In genomic region chr14:68970736-68971135, GRCh38 we compare ENCODE assay signal across 13 cellular contexts. TPM values are rescaled to one million over a fixed set of nuclear protein-coding genes. Genes with fewer than 3 reads are reported as not detected.
DNase-seq lines count a peak whose midpoint lies in the region; ATAC-seq and TF ChIP-seq lines count a peak whose summit lies in the region.
"Had no signal": no experiment of that assay in that cellular context is flagged by ENCODE, and none has a peak within 500 bp of the region (broad histone marks: within the 10 kb centered on the region; RNA-seq: fewer than 3 reads in every experiment).

No MANE protein-coding gene starts in this region.

- no peak overlapping the region for H3K23ac ChIP-seq in trophoblast cell (ENCODE audit: low read length)

- no peak overlapping the region; a peak in 1 of 22 replicates for H3K27ac ChIP-seq in BLaER1 treated with 17β-estradiol and CSF1 and Interleukin-3, amounts not matched to agents 10 nM and 100 nM
- peak overlapping the region; percentile 24 for H3K27ac ChIP-seq in KOPT-K1 (ENCODE audit: low read depth, low read length, poor library complexity, severe bottlenecking)
- peak overlapping the region; percentile 41 for H3K27ac ChIP-seq in cingulate gyrus (ENCODE audit: low read depth, low read length)
- peak overlapping the region; percentile 34 for H3K27ac ChIP-seq in trophoblast cell (ENCODE audit: low read depth, low read length)
- H3K27ac ChIP-seq: SK-N-MC had no signal

- H3K9ac ChIP-seq in BLaER1 treated with 17β-estradiol and CSF1 and Interleukin-3, amounts not matched to agents 10 nM and 100 nM: peak overlapping the region in 4 of 11 experiments; percentile 4 to 34 (median 22); a peak in 3 of 22 replicates
- H3K9ac ChIP-seq in trophoblast cell (ENCODE audit: low read length): no peak overlapping the region

- peaks cover 80% of the 10 kb centered on the region for H3K79me2 ChIP-seq in trophoblast cell (ENCODE audit: control insufficient read depth, insufficient read depth, low read length, poor library complexity)

- no peak overlapping the region for H3K4me3 ChIP-seq in BLaER1 treated with 17β-estradiol and CSF1 and Interleukin-3, amounts not matched to agents 10 nM and 100 nM
- no peak overlapping the region for H3K4me3 ChIP-seq in trophoblast cell (ENCODE audit: low read depth, low read length)
- H3K4me3 ChIP-seq: SK-N-MC had no signal

- no peak overlapping the region for H4K12ac ChIP-seq in trophoblast cell (ENCODE audit: low read depth, low read length)

- H3K4me2 ChIP-seq in BLaER1 treated with 17β-estradiol and CSF1 and Interleukin-3, amounts not matched to agents 10 nM and 100 nM: peak overlapping the region; percentile 29 to 65 (median 48); a peak in 21 of 22 replicates
- peak overlapping the region; percentile 24 for H3K4me2 ChIP-seq in trophoblast cell (ENCODE audit: low read length)

- no peak overlapping the region for H3K18ac ChIP-seq in trophoblast cell (ENCODE audit: low read length)

- CTCF ChIA-PET in Calu3 (lab: Charles Lee): no interaction called here

- no TSS peak for BruUV-seq in Calu3 (replicated peaks; lab: Mats Ljungman, UMichigan)

- peaks cover 60% of the 10 kb centered on the region for H3K4me1 Mint-ChIP-seq in Calu3 (ENCODE audit: low read depth, unreplicated experiment)

- no peak overlapping the region for H2BK12ac ChIP-seq in trophoblast cell (ENCODE audit: low read length)

- peaks cover 51 to 74% (median 65%) of the 10 kb centered on the region in 10 experiments for H3K4me1 ChIP-seq in BLaER1 treated with 17β-estradiol and CSF1 and Interleukin-3, amounts not matched to agents 10 nM and 100 nM
- H3K4me1 ChIP-seq in trophoblast cell (ENCODE audit: control insufficient read depth in 1 of 2, insufficient read depth in 2 of 2, low read length in 2 of 2): peaks cover 53 to 71% of the 10 kb centered on the region in 2 experiments

- H3K27me3 ChIP-seq in BLaER1 treated with 17β-estradiol and CSF1 and Interleukin-3, amounts not matched to agents 10 nM and 100 nM: no peaks in the 10 kb centered on the region
- H3K27me3 ChIP-seq in trophoblast cell (ENCODE audit: insufficient read depth, low read length): no peaks in the 10 kb centered on the region

- H4K20me1 ChIP-seq in BLaER1 treated with 17β-estradiol and CSF1 and Interleukin-3, amounts not matched to agents 10 nM and 100 nM: peaks cover 67 to 100% (median 100%) of the 10 kb centered on the region in 11 experiments

- H3K9me3 Mint-ChIP-seq in Calu3 (ENCODE audit: low read depth, unreplicated experiment): no peaks in the 10 kb centered on the region

- no peak for TF ChIP-seq CTCF in Calu3 (IDR thresholded peaks at IDR 0.05; ENCODE audit: unreplicated experiment)

- peaks cover 7% of the 10 kb centered on the region for H3K79me1 ChIP-seq in trophoblast cell (ENCODE audit: low read length)

- no peak overlapping the region for H2AK5ac ChIP-seq in trophoblast cell (ENCODE audit: low read length)

- H3K14ac ChIP-seq in trophoblast cell (ENCODE audit: low read length): no peak overlapping the region

- H3K9me3 ChIP-seq in BLaER1 treated with 17β-estradiol and CSF1 and Interleukin-3, amounts not matched to agents 10 nM and 100 nM (replicated peaks in 1 of 11): peaks cover 19 to 29% (median 23%) of the 10 kb centered on the region in 11 experiments
- H3K9me3 ChIP-seq in KOPT-K1 (ENCODE audit: insufficient read depth, low read length, poor library complexity, severe bottlenecking) (peaks cover 10% of the 10 kb centered on the region), trophoblast cell (ENCODE audit: insufficient read depth, low read depth, low read length) (no peaks in the 10 kb centered on the region)

- no peak overlapping the region for H2AFZ ChIP-seq in trophoblast cell (ENCODE audit: insufficient read depth, low read length, poor library complexity)

- ATAC-seq in left lobe of liver: no peak

- peaks cover 59% of the 10 kb centered on the region for H3K36me3 Mint-ChIP-seq in Calu3 (ENCODE audit: insufficient read depth, unreplicated experiment)

- no peak overlapping the region for H3K27ac Mint-ChIP-seq in Calu3 (ENCODE audit: unreplicated experiment)

- no peak overlapping the region for H3K4me3 Mint-ChIP-seq in Calu3 (ENCODE audit: low read depth, unreplicated experiment)

- no peak overlapping the region for H2BK120ac ChIP-seq in trophoblast cell (ENCODE audit: insufficient read depth, low read length, poor library complexity)

- H3K27me3 Mint-ChIP-seq in Calu3 (ENCODE audit: unreplicated experiment): no peaks in the 10 kb centered on the region

- H4K8ac ChIP-seq in trophoblast cell (ENCODE audit: low read depth, low read length): no peak overlapping the region

- H3K4ac ChIP-seq in trophoblast cell (ENCODE audit: low read depth, low read length): peak overlapping the region; percentile 93

- H4K91ac ChIP-seq in trophoblast cell (ENCODE audit: low read depth, low read length): no peak overlapping the region

- no peak for DNase-seq in trophoblast cell
- no peak for DNase-seq in left lobe of liver (ENCODE audit: low spot score)
- no peak for DNase-seq in NCI-H446 treated with DMSO at 0.1 percent for 48 hours (lab: John Stamatoyannopoulos, UW)
- DNase-seq in Calu3: no peak
- no peak for DNase-seq in UCSD-AML1 (lab: John Stamatoyannopoulos, UW; ENCODE audit: unreplicated experiment)
- DNase-seq: activated CD8-positive, alpha-beta memory T cell treated with anti-CD3 and anti-CD28 coated beads, Interleukin-2, amount 50 U/mL, for 48 hours; midbrain; stimulated activated CD4-positive, alpha-beta T cell treated with anti-CD3 and anti-CD28 coated beads, Interleukin-15, amount 100 ng/mL, for 24 hours; stimulated activated naive CD4-positive, alpha-beta T cell treated with Interleukin-2 at 50 U/mL for 16 hours had no signal

- intact Hi-C loops in Calu3 (cut with micrococcal nuclease; ENCODE audit: unreplicated experiment): no loop called here

- no peak overlapping the region for H2BK5ac ChIP-seq in trophoblast cell (ENCODE audit: low read depth, low read length, poor library complexity)

- WGBS in trophoblast cell (ENCODE audit: extremely low coverage, insufficient coverage, insufficient read length): no CpG with 5 or more reads among the region's 5 CpGs

- peaks cover 38 to 90% (median 55%) of the 10 kb centered on the region in 11 experiments for H3K36me3 ChIP-seq in BLaER1 treated with 17β-estradiol and CSF1 and Interleukin-3, amounts not matched to agents 10 nM and 100 nM
- H3K36me3 ChIP-seq in KOPT-K1 (ENCODE audit: insufficient read depth, low read length) (no peaks in the 10 kb centered on the region), trophoblast cell (ENCODE audit: control insufficient read depth in 1 of 2, insufficient read depth in 2 of 2, low read length in 2 of 2) (peaks cover 53 to 70% of the 10 kb centered on the region in 2 experiments)

RNA-seq across cellular contexts. Expression of gene ACTN1, which starts 8.4 kb away (rescaled TPM):
- 427 and 440 TPM in 2 replicates for polyA plus RNA-seq in trophoblast cell (2013)
- 60.1 TPM for total RNA-seq in left lobe of liver
- total RNA-seq in Calu3 (2022): 246 and 326 TPM in 2 replicates

Comparison
In these comparisons a context has a peak if more than half of its experiments do, and no peak if none do; other contexts are left out.
1. H3K27ac ChIP-seq: peak in KOPT-K1 (single experiment), cingulate gyrus (single experiment) and trophoblast cell (single experiment); none in BLaER1 treated with 17β-estradiol and CSF1 and Interleukin-3, amounts not matched to agents 10 nM and 100 nM (0 of 11).